Comparison of ENCODE assay signal across 11 cellular contexts in genomic region chr14:71856199-71856919, GRCh38.
DNase-seq lines count a peak whose midpoint lies in the region; ATAC-seq, FAIRE-seq and TF ChIP-seq lines count a peak whose summit lies in the region.
"Had no signal": no experiment of that assay in that cellular context is flagged by ENCODE, and none has a peak within 500 bp of the region (broad histone marks: within the 10 kb centered on the region; RNA-seq: fewer than 3 reads in every experiment).

No MANE protein-coding gene starts in this region.

- H3K36me3 ChIP-seq in BLaER1, result no peaks in the 10 kb centered on the region
- no peaks in the 10 kb centered on the region for H3K36me3 ChIP-seq in GM12878 (ENCODE audit: control insufficient read depth in 2 of 2, insufficient read depth in 2 of 2, low read length in 1 of 2)

- H3K27me3 Mint-ChIP-seq in natural killer cell (ENCODE audit: low read depth in 2 of 2), result peaks cover 16 to 47% of the 10 kb centered on the region in 2 donors

- H3K27me3 ChIP-seq in BLaER1, result no peaks in the 10 kb centered on the region
- no peaks in the 10 kb centered on the region for H3K27me3 ChIP-seq in GM12878 (replicated peaks in 1 of 2; ENCODE audit: control insufficient read depth in 2 of 2, insufficient read depth in 2 of 2, low read length in 1 of 2)

- BruUV-seq in GM12878 (replicated peaks; lab: Mats Ljungman, UMichigan), result no TSS peak

- peak; percentile 93 for FAIRE-seq in GM12892 (lab: Jason Lieb, UNC)
- no peak for FAIRE-seq in GM12878 (lab: Jason Lieb, UNC)
- FAIRE-seq: H1 had no signal

- TF ChIP-seq EP300 in GM12878 (IDR thresholded peaks at IDR 0.05; ENCODE audit: borderline replicate concordance in 1 of 2, control insufficient read depth in 1 of 2, low read depth in 2 of 2, low read length in 2 of 2), result no peak

- H3K27ac Mint-ChIP-seq in natural killer cell, result no peak overlapping the region
- H3K27ac Mint-ChIP-seq: natural killer cell treated with Interleukin-12 subunit alpha and Interleukin-12 subunit beta and Interleukin-15 and Interleukin-18, amount 100 ng/mL, for 72 hours; stimulated activated naive CD8-positive, alpha-beta T cell treated with anti-CD3 and anti-CD28 coated beads, Interleukin-15, Interleukin-2, amounts not matched to agents 100 ng/mL and 50 ng/mL, for 24 hours had no signal

- CTCF ChIA-PET in GM12878 (lab: Yijun Ruan, JAX), result interaction anchor here (0.7 to 6.6 kb wide), 20 partner anchors 18 to 752 kb away, joined by 3 to 88 read pairs (median 5); no protein-coding TSS in a partner anchor

- ATAC-seq in GM12878 (peak; percentile 87), natural killer cell (no peak), HG02623 (IDR thresholded peaks at IDR 0.05; ENCODE audit: unreplicated experiment) (no peak)

- H3K9me3 Mint-ChIP-seq in natural killer cell, result no peaks in the 10 kb centered on the region

- SMC1A ChIA-PET in GM12878 (lab: Charles Lee; ENCODE audit: uncharacterized antibody, unreplicated experiment), result interaction anchor here (0.6 to 3.5 kb wide), 27 partner anchors 14 to 751 kb away, joined by 3 to 46 read pairs (median 5); partner anchors contain the start of gene RGS6

- H3K4me3 Mint-ChIP-seq in natural killer cell, result no peak overlapping the region
- H3K4me3 Mint-ChIP-seq: natural killer cell treated with Interleukin-12 subunit alpha and Interleukin-12 subunit beta and Interleukin-15 and Interleukin-18, amount 100 ng/mL, for 72 hours; stimulated activated naive CD8-positive, alpha-beta T cell treated with anti-CD3 and anti-CD28 coated beads, Interleukin-15, Interleukin-2, amounts not matched to agents 100 ng/mL and 50 ng/mL, for 24 hours had no signal

- intact Hi-C loops in GM12878 (cut with micrococcal nuclease; ENCODE audit: unreplicated experiment) (loop anchor here (5.0 to 10.0 kb wide), 5 partner anchors 76 to 714 kb away; partner anchors contain the start of gene RGS6), natural killer cell (cut with micrococcal nuclease) (no loop called here)

- H3K4me1 ChIP-seq in BLaER1 (peaks cover 22% of the 10 kb centered on the region), GM12878 (ENCODE audit: control insufficient read depth, insufficient read depth, low read length) (peaks cover 10% of the 10 kb centered on the region)

- POLR2A ChIA-PET in GM12878 (lab: Charles Lee), result interaction anchor here (0.6 to 1.6 kb wide), 5 partner anchors 86 to 620 kb away, joined by 3 read pairs; no protein-coding TSS in a partner anchor

- RAD21 ChIA-PET in GM12878 (lab: Charles Lee; ENCODE audit: unreplicated experiment), result interaction anchor here (0.6 to 3.8 kb wide), 19 partner anchors 13 to 719 kb away, joined by 3 to 44 read pairs (median 5); partner anchors contain the start of gene RGS6

- H3K4me1 Mint-ChIP-seq in natural killer cell, result peaks cover 5 to 6% of the 10 kb centered on the region in 2 donors

- H2AFZ ChIP-seq in GM12878 (ENCODE audit: control insufficient read depth, low read depth, low read length), result peak overlapping the region; percentile 73

- DNase-seq in GM12892 (ENCODE audit: insufficient read length) (no peak), M059J (ENCODE audit: low read depth) (peak; percentile 1), GM12878 (ENCODE audit: low read depth, low spot score) (peak; percentile 64), GOT3 (lab: John Stamatoyannopoulos, UW) (no peak), NCI-H1930 (lab: John Stamatoyannopoulos, UW) (no peak), natural killer cell (no peak)

- H3K9ac ChIP-seq in BLaER1 (peak overlapping the region; percentile 51; the same call in 1 of the 2 replicates), GM12878 (ENCODE audit: control insufficient read depth, insufficient read depth, low read length) (no peak overlapping the region; the same call in 1 of the 2 replicates)

- in situ Hi-C loops in GM12878 (cut with MboI), result no loop called here

- TF ChIP-seq POLR2A in GM12892 (IDR thresholded peaks at IDR 0.05; ENCODE audit: low read depth, low read length) (no peak), GM12878 (IDR thresholded peaks at IDR 0.05; ENCODE audit: low read depth, low read length) (no peak)

- TF ChIP-seq CTCF in GM12878 (IDR thresholded peaks at IDR 0.05 in 2 of 3, conservative IDR thresholded peaks at IDR 0.05 in 1 of 3; ENCODE audit: control insufficient read depth in 2 of 3, extremely low read depth in 1 of 3, insufficient read depth in 1 of 3, low read depth in 3 of 3, low read length in 3 of 3) (no peak), natural killer cell (IDR thresholded peaks at IDR 0.05) (no peak)

- H3K9me3 ChIP-seq in BLaER1, result peaks cover 25% of the 10 kb centered on the region
- H3K9me3 ChIP-seq in GM12878 (replicated peaks; ENCODE audit: control insufficient read depth, insufficient read depth, low read length), result no peaks in the 10 kb centered on the region; the same call in 2 of the 3 replicates

- H3K4me2 ChIP-seq in BLaER1 (peak overlapping the region; percentile 79), GM12878 (ENCODE audit: control insufficient read depth, insufficient read depth) (peak overlapping the region; percentile 55; the same call in 1 of the 2 replicates)

- no peaks in the 10 kb centered on the region for H3K36me3 Mint-ChIP-seq in natural killer cell
- H3K36me3 Mint-ChIP-seq: natural killer cell treated with Interleukin-12 subunit alpha and Interleukin-12 subunit beta and Interleukin-15 and Interleukin-18, amount 100 ng/mL, for 72 hours had no signal

- no peak overlapping the region for H3K4me3 ChIP-seq in BLaER1
- H3K4me3 ChIP-seq in GM12878, result no peak overlapping the region

- 12% methylated on average over 9 of the region's 9 CpGs for WGBS in GM12878 (ENCODE audit: insufficient coverage, insufficient replicate concordance, low lambda C conversion rate, missing lambda C conversion rate)

- no peaks in the 10 kb centered on the region for H3K79me2 ChIP-seq in GM12878 (ENCODE audit: control insufficient read depth, insufficient read depth, low read length)

- TF ChIP-seq RAD21 in GM12878 (IDR thresholded peaks at IDR 0.05; ENCODE audit: insufficient read depth, low read depth, low read length), result no peak

- H4K20me1 ChIP-seq in BLaER1, result no peaks in the 10 kb centered on the region
- no peaks in the 10 kb centered on the region for H4K20me1 ChIP-seq in GM12878 (ENCODE audit: control insufficient read depth, insufficient read depth)

- H3K27ac ChIP-seq in BLaER1, result peak overlapping the region; percentile 73; the same call in 1 of the 2 replicates
- peak overlapping the region; percentile 58; the same call in 1 of the 2 replicates for H3K27ac ChIP-seq in GM12878 (ENCODE audit: control insufficient read depth, insufficient read depth)

TF ChIP-seq in GM12878, 131 proteins besides CTCF, POLR2A, EP300 and RAD21 (continues in another document):
- TF ChIP-seq HCFC1 (IDR thresholded peaks at IDR 0.05; ENCODE audit: low read length), result no peak
- no peak for TF ChIP-seq SUZ12 (IDR thresholded peaks at IDR 0.05; ENCODE audit: unreplicated experiment)
- TF ChIP-seq HDGF (IDR thresholded peaks at IDR 0.05), result 0 out of 2 replicates have a peak, but pooled peaks have one; percentile 45
- peak; percentile 87 for TF ChIP-seq NR2F1 (conservative IDR thresholded peaks at IDR 0.05)
- no peak for TF ChIP-seq SREBF2 (IDR thresholded peaks at IDR 0.05; ENCODE audit: low read length)
- TF ChIP-seq, protein P1, sequence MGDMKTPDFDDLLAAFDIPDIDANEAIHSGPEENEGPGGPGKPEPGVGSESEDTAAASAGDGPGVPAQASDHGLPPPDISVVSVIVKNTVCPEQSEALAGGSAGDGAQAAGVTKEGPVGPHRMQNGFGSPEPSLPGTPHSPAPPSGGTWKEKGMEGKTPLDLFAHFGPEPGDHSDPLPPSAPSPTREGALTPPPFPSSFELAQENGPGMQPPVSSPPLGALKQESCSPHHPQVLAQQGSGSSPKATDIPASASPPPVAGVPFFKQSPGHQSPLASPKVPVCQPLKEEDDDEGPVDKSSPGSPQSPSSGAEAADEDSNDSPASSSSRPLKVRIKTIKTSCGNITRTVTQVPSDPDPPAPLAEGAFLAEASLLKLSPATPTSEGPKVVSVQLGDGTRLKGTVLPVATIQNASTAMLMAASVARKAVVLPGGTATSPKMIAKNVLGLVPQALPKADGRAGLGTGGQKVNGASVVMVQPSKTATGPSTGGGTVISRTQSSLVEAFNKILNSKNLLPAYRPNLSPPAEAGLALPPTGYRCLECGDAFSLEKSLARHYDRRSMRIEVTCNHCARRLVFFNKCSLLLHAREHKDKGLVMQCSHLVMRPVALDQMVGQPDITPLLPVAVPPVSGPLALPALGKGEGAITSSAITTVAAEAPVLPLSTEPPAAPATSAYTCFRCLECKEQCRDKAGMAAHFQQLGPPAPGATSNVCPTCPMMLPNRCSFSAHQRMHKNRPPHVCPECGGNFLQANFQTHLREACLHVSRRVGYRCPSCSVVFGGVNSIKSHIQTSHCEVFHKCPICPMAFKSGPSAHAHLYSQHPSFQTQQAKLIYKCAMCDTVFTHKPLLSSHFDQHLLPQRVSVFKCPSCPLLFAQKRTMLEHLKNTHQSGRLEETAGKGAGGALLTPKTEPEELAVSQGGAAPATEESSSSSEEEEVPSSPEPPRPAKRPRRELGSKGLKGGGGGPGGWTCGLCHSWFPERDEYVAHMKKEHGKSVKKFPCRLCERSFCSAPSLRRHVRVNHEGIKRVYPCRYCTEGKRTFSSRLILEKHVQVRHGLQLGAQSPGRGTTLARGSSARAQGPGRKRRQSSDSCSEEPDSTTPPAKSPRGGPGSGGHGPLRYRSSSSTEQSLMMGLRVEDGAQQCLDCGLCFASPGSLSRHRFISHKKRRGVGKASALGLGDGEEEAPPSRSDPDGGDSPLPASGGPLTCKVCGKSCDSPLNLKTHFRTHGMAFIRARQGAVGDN (IDR thresholded peaks at IDR 0.05), result peak; percentile 30
- 0 out of 2 replicates have a peak, but pooled peaks have one; percentile 4 for TF ChIP-seq JUNB (IDR thresholded peaks at IDR 0.05)
- no peak for TF ChIP-seq HDAC6 (IDR thresholded peaks at IDR 0.05; ENCODE audit: unreplicated experiment)
- TF ChIP-seq SMAD1 (IDR thresholded peaks at IDR 0.05; ENCODE audit: low read depth, partially characterized antibody), result peak; percentile 99
- peak; percentile 96 for TF ChIP-seq MEF2B (IDR thresholded peaks at IDR 0.05; ENCODE audit: partially characterized antibody, poor library complexity, severe bottlenecking)
- TF ChIP-seq SPI1 (IDR thresholded peaks at IDR 0.05; ENCODE audit: borderline replicate concordance, insufficient read depth, low read depth, low read length), result peak; percentile 54; the same call in 1 of the 2 replicates
- peak; percentile 64; the same call in 1 of the 2 replicates for TF ChIP-seq MTA2 (IDR thresholded peaks at IDR 0.05; ENCODE audit: low read depth)
- peak; percentile 10 to 38; a peak in 1 of 4 replicates for TF ChIP-seq BHLHE40 (IDR thresholded peaks at IDR 0.05; ENCODE audit: borderline replicate concordance in 1 of 2, low read depth in 2 of 2, low read length in 1 of 2)
- TF ChIP-seq DPF2 (IDR thresholded peaks at IDR 0.05), result peak; percentile 65; the same call in 1 of the 2 replicates
- TF ChIP-seq IRF4 (IDR thresholded peaks at IDR 0.05; ENCODE audit: low read depth, low read length), result no peak

Comparison
In these comparisons a context has a peak if more than half of its experiments do, and no peak if none do; other contexts are left out.
1. DNase-seq: peak in M059J (single experiment) and GM12878 (single experiment); none in GM12892 (single experiment), GOT3 (single experiment), NCI-H1930 (0 of 2) and natural killer cell (single experiment).